Comparison of ENCODE assay signal across 20 cellular contexts in genomic region chr11:47989779-47990178, GRCh38. TPM values are rescaled to one million over a fixed set of nuclear protein-coding genes. Genes with fewer than 3 reads are reported as not detected.
DNase-seq lines count a peak whose midpoint lies in the region; ATAC-seq, FAIRE-seq and TF ChIP-seq lines count a peak whose summit lies in the region.
"Had no signal": no experiment of that assay in that cellular context is flagged by ENCODE, and none has a peak within 500 bp of the region (broad histone marks: within the 10 kb centered on the region; RNA-seq: fewer than 3 reads in every experiment).

No MANE protein-coding gene starts in this region.

- TF ChIP-seq EP300 in HepG2 (IDR thresholded peaks at IDR 0.05; ENCODE audit: low read depth in 2 of 2, low read length in 2 of 2) = no peak
- TF ChIP-seq EP300 in HepG2 (CRISPR knock-in tag; IDR thresholded peaks at IDR 0.05; ENCODE audit: borderline replicate concordance) = no peak
- TF ChIP-seq EP300 in transverse colon (IDR thresholded peaks at IDR 0.05; ENCODE audit: low read depth) = no peak

- H3K27ac Mint-ChIP-seq in activated naive CD4-positive, alpha-beta T cell treated with anti-CD3 and anti-CD28 coated beads, Interleukin-2, amount 50 U/mL, for 24 hours = peak overlapping the region; percentile 85
- no peak overlapping the region for H3K27ac Mint-ChIP-seq in activated naive CD4-positive, alpha-beta T cell treated with anti-CD3 and anti-CD28 coated beads for 36 hours
- peak overlapping the region; percentile 89 for H3K27ac Mint-ChIP-seq in T-helper 17 cell

- no peak overlapping the region for H3K4me3 Mint-ChIP-seq in activated naive CD4-positive, alpha-beta T cell treated with anti-CD3 and anti-CD28 coated beads, Interleukin-2, amount 50 U/mL, for 24 hours
- H3K4me3 Mint-ChIP-seq in activated naive CD4-positive, alpha-beta T cell treated with anti-CD3 and anti-CD28 coated beads for 36 hours = no peak overlapping the region
- H3K4me3 Mint-ChIP-seq in T-helper 17 cell = no peak overlapping the region

- POLR2A ChIA-PET in HepG2 (lab: Yijun Ruan, JAX) = no interaction called here

- TF ChIP-seq POLR2A in HepG2 (IDR thresholded peaks at IDR 0.05; ENCODE audit: insufficient read depth in 1 of 2, low read depth in 2 of 2, low read length in 2 of 2) (no peak), transverse colon (IDR thresholded peaks at IDR 0.05) (no peak)

- 11% methylated on average over 2 of the region's 2 CpGs for WGBS in HepG2 (ENCODE audit: low lambda C conversion rate)
- WGBS in transverse colon (ENCODE audit: low coverage in 1 of 2), 2 donors = 68 to 73% methylated on average over 2 of the region's 2 CpGs

- H3K27me3 ChIP-seq in HepG2 (ENCODE audit: control insufficient read depth in 1 of 2, insufficient read depth in 2 of 2, low read length in 2 of 2) = no peaks in the 10 kb centered on the region
- H3K27me3 ChIP-seq in transverse colon = no peaks in the 10 kb centered on the region
- H3K27me3 ChIP-seq: tibial artery had no signal

- H3K9ac ChIP-seq in HepG2 (ENCODE audit: insufficient read depth, low read depth, low read length) = no peak overlapping the region

- H3K27me3 Mint-ChIP-seq in activated naive CD4-positive, alpha-beta T cell treated with anti-CD3 and anti-CD28 coated beads, Interleukin-2, amount 50 U/mL, for 24 hours = no peaks in the 10 kb centered on the region
- no peaks in the 10 kb centered on the region for H3K27me3 Mint-ChIP-seq in activated naive CD4-positive, alpha-beta T cell treated with anti-CD3 and anti-CD28 coated beads for 36 hours (ENCODE audit: low read depth)
- H3K27me3 Mint-ChIP-seq in T-helper 17 cell = no peaks in the 10 kb centered on the region

- DNase-seq in activated naive CD4-positive, alpha-beta T cell treated with anti-CD3 and anti-CD28 coated beads for 36 hours = no peak
- DNase-seq in T-helper 17 cell (no peak), HepG2 (ENCODE audit: low spot score) (no peak), transverse colon (no peak)
- DNase-seq in stimulated activated CD4-positive, alpha-beta T cell treated with anti-CD3 and anti-CD28 coated beads, Interleukin-2, amount 100 ng/mL, for 48 hours = no peak
- DNase-seq: activated CD4-positive, CD25-positive, alpha-beta regulatory T cell treated with anti-CD3 and anti-CD28 coated beads, Interleukin-2, amount 50 U/mL, for 72 hours; activated effector memory CD4-positive, alpha-beta T cell treated with Interleukin-2 at 50 U/mL for 16 hours; C1 segment of cervical spinal cord; DMS79; foreskin fibroblast; NCI-H1930; NCI-H446; SIG-M5; tibial artery had no signal

- TF ChIP-seq RAD21 in HepG2 (CRISPR knock-in tag; IDR thresholded peaks at IDR 0.05) = no peak

- in situ Hi-C loops in HepG2 (cut with HindIII; ENCODE audit: extremely low pct_ligation_motif_present, low pct_unique_long_range_greater_than_20kb) = no loop called here
- in situ Hi-C loops in transverse colon (cut with MboI; ENCODE audit: low pct_ligation_motif_present in 1 of 4, low pct_unique_long_range_greater_than_20kb in 1 of 4, low sequenced_read_pairs in 3 of 4) = no loop called here

- H3K4me3 ChIP-seq in HepG2 (replicated peaks in 1 of 3; ENCODE audit: insufficient read depth in 1 of 3, low read depth in 2 of 3, low read length in 3 of 3) (no peak overlapping the region; a peak in 1 of 6 replicates), transverse colon (no peak overlapping the region)
- H3K4me3 ChIP-seq: skin epidermis, tibial artery had no signal

- H3K9me3 ChIP-seq in T-helper 17 cell (ENCODE audit: control insufficient read depth, low read length, poor library complexity, severe bottlenecking) (no peaks in the 10 kb centered on the region), HepG2 (ENCODE audit: low read length) (no peaks in the 10 kb centered on the region), transverse colon (no peaks in the 10 kb centered on the region)
- H3K9me3 ChIP-seq: tibial artery had no signal

- CTCF ChIA-PET in activated naive CD4-positive, alpha-beta T cell treated with anti-CD3 and anti-CD28 coated beads for 36 hours (lab: Charles Lee) = interaction anchor here (0.9 to 1.3 kb wide), 3 partner anchors 9 to 56 kb away, joined by 3 to 6 read pairs (median 6); no protein-coding TSS in a partner anchor
- CTCF ChIA-PET in HepG2 (lab: Yijun Ruan, JAX; ENCODE audit: low intra/inter-chr PET ratio, low total read pairs) = no interaction called here

- peaks cover 64% of the 10 kb centered on the region for H3K4me1 Mint-ChIP-seq in activated naive CD4-positive, alpha-beta T cell treated with anti-CD3 and anti-CD28 coated beads, Interleukin-2, amount 50 U/mL, for 24 hours
- peaks cover 56% of the 10 kb centered on the region for H3K4me1 Mint-ChIP-seq in activated naive CD4-positive, alpha-beta T cell treated with anti-CD3 and anti-CD28 coated beads for 36 hours (ENCODE audit: low read depth)
- peaks cover 30% of the 10 kb centered on the region for H3K4me1 Mint-ChIP-seq in T-helper 17 cell

- H3K9me3 Mint-ChIP-seq in activated naive CD4-positive, alpha-beta T cell treated with anti-CD3 and anti-CD28 coated beads, Interleukin-2, amount 50 U/mL, for 24 hours = no peaks in the 10 kb centered on the region
- H3K9me3 Mint-ChIP-seq in activated naive CD4-positive, alpha-beta T cell treated with anti-CD3 and anti-CD28 coated beads for 36 hours = no peaks in the 10 kb centered on the region

- H3K36me3 Mint-ChIP-seq in activated naive CD4-positive, alpha-beta T cell treated with anti-CD3 and anti-CD28 coated beads, Interleukin-2, amount 50 U/mL, for 24 hours = no peaks in the 10 kb centered on the region
- H3K36me3 Mint-ChIP-seq in activated naive CD4-positive, alpha-beta T cell treated with anti-CD3 and anti-CD28 coated beads for 36 hours (ENCODE audit: low read depth) = no peaks in the 10 kb centered on the region
- H3K36me3 Mint-ChIP-seq in T-helper 17 cell (ENCODE audit: low read depth) = no peaks in the 10 kb centered on the region

- H3K79me2 ChIP-seq in HepG2 (ENCODE audit: insufficient read depth, low read length) = no peaks in the 10 kb centered on the region

- intact Hi-C loops in activated naive CD4-positive, alpha-beta T cell treated with anti-CD3 and anti-CD28 coated beads for 36 hours (cut with micrococcal nuclease) = no loop called here
- intact Hi-C loops in HepG2 (cut with micrococcal nuclease; ENCODE audit: unreplicated experiment) (no loop called here), transverse colon (cut with DNase I; ENCODE audit: low total_unique reads) (no loop called here)

- FAIRE-seq in HepG2 (lab: Jason Lieb, UNC) = no peak
- FAIRE-seq: A204.1, colon had no signal

- H3K27ac ChIP-seq in HepG2 (ENCODE audit: extremely low read length, insufficient read depth, low read length) (no peak overlapping the region), transverse colon (peak overlapping the region; percentile 66 to 76 (median 70))
- H3K27ac ChIP-seq: tibial artery had no signal

- BruUV-seq in HepG2 (replicated peaks; lab: Mats Ljungman, UMichigan) = no TSS peak

- no peak overlapping the region for H2AFZ ChIP-seq in HepG2 (ENCODE audit: low read length)

- H4K20me1 ChIP-seq in HepG2 (ENCODE audit: insufficient read depth, low read length) = no peaks in the 10 kb centered on the region

- no peak overlapping the region for H3K4me2 ChIP-seq in HepG2 (ENCODE audit: low read depth, low read length)

- no peaks in the 10 kb centered on the region for H3K36me3 ChIP-seq in HepG2 (replicated peaks in 1 of 2; ENCODE audit: control insufficient read depth in 1 of 2, insufficient read depth in 2 of 2, low read length in 2 of 2)
- H3K36me3 ChIP-seq in transverse colon = no peaks in the 10 kb centered on the region
- H3K36me3 ChIP-seq: tibial artery had no signal

- ATAC-seq in T-helper 17 cell (no peak), HepG2 (no peak), GM21786 (IDR thresholded peaks at IDR 0.05; ENCODE audit: unreplicated experiment) (no peak), HG02623 (IDR thresholded peaks at IDR 0.05; ENCODE audit: unreplicated experiment) (no peak)

- no peak for TF ChIP-seq CTCF in HepG2 (CRISPR knock-in tag; IDR thresholded peaks at IDR 0.05)
- no peak for TF ChIP-seq CTCF in transverse colon (IDR thresholded peaks at IDR 0.05)

- H3K4me1 ChIP-seq in HepG2 (ENCODE audit: insufficient read depth, low read length) (peaks cover 23% of the 10 kb centered on the region), transverse colon (peaks cover 22 to 83% (median 52%) of the 10 kb centered on the region in 4 donors)

TF ChIP-seq in HepG2, 621 proteins besides CTCF, POLR2A, EP300 and RAD21:
- TF ChIP-seq ZNF768 (CRISPR knock-in tag; IDR thresholded peaks at IDR 0.05) (peak; percentile 67; the same call in 1 of the 2 replicates), ZMYM3 (CRISPR knock-in tag; IDR thresholded peaks at IDR 0.05) (0 out of 2 replicates have a peak, but pooled peaks have one; percentile 34), ESRRA (CRISPR knock-in tag; IDR thresholded peaks at IDR 0.05; ENCODE audit: low read depth) (no peak)

RNA-seq across cellular contexts. Expression of gene PTPRJ, which starts 9.4 kb away (rescaled TPM):
- total RNA-seq in activated naive CD4-positive, alpha-beta T cell treated with anti-CD3 and anti-CD28 coated beads for 36 hours = 10 to 100 TPM in 1 of 2 experiments, 1 to 10 TPM in 1; 8.2 to 10.7 TPM
- total RNA-seq in T-helper 17 cell = 10 to 100 TPM; 33.2 to 83.9 TPM
- total RNA-seq in HepG2 (2016; rRNA removed; fragmentation: Illumina TruSeq; extraction: Trizol) = 0.95 and 1.0 TPM in 2 replicates
- total RNA-seq in HepG2 (2016; cell fraction: cytosol; rRNA removed; fragmentation: Illumina TruSeq; extraction: Trizol; ENCODE audit: low read depth) = 0.61 and 0.79 TPM in 2 replicates
- total RNA-seq in HepG2 (2016; cell fraction: insoluble cytoplasmic fraction; rRNA removed; fragmentation: Illumina TruSeq; extraction: Trizol) = 0.89 and 1.4 TPM in 2 replicates
- total RNA-seq in HepG2 (2016; cell fraction: membrane; rRNA removed; fragmentation: Illumina TruSeq; extraction: Trizol) = 0.79 and 1.2 TPM in 2 replicates
- 1.9 TPM in 2 replicates for total RNA-seq in HepG2 (2016; cell fraction: nucleus; rRNA removed; fragmentation: Illumina TruSeq; extraction: Trizol)
- polyA plus RNA-seq in HepG2 (2011; rRNA removed) = 1.2 and 1.5 TPM in 2 replicates
- 1.1 and 1.5 TPM in 2 replicates for polyA plus RNA-seq in HepG2 (2011; cell fraction: cytosol; rRNA removed)
- 1.1 and 1.8 TPM in 2 replicates for polyA plus RNA-seq in HepG2 (2011; cell fraction: nucleus; rRNA removed)
- 2.1 and 2.2 TPM in 2 replicates for polyA plus RNA-seq in HepG2 (2012)
- 0.49 and 0.50 TPM in 2 replicates for polyA plus RNA-seq in HepG2 (2016; cell fraction: cytosol; fragmentation: Illumina TruSeq; extraction: Trizol; ENCODE audit: low read depth)
- polyA plus RNA-seq in HepG2 (2016; cell fraction: insoluble cytoplasmic fraction; fragmentation: Illumina TruSeq; extraction: Trizol; ENCODE audit: low read depth) = 0.56 and 0.70 TPM in 2 replicates
- polyA plus RNA-seq in HepG2 (2016; cell fraction: membrane; fragmentation: Illumina TruSeq; extraction: Trizol; ENCODE audit: low read depth) = 0.86 and 1.2 TPM in 2 replicates
- 2.0 TPM in 2 replicates for polyA plus RNA-seq in HepG2 (2016; cell fraction: nucleus; fragmentation: Illumina TruSeq; extraction: Trizol; ENCODE audit: insufficient read depth, low read depth)
- 1.9 and 21.7 TPM in 2 replicates for polyA minus RNA-seq in HepG2 (2011; rRNA and poly(A)+ RNA removed; ENCODE audit: low replicate concordance)
- polyA minus RNA-seq in HepG2 (2011; cell fraction: cytosol; rRNA and poly(A)+ RNA removed) = 2.8 and 3.1 TPM in 2 replicates
- 2.7 and 3.6 TPM in 2 replicates for polyA minus RNA-seq in HepG2 (2011; cell fraction: nucleus; rRNA and poly(A)+ RNA removed)
- total RNA-seq in transverse colon = 10 to 100 TPM; 25.3 to 40.8 (median 31.7) TPM
